Comparison of ENCODE assay signal across 8 cellular contexts in the genomic region with DNA sequence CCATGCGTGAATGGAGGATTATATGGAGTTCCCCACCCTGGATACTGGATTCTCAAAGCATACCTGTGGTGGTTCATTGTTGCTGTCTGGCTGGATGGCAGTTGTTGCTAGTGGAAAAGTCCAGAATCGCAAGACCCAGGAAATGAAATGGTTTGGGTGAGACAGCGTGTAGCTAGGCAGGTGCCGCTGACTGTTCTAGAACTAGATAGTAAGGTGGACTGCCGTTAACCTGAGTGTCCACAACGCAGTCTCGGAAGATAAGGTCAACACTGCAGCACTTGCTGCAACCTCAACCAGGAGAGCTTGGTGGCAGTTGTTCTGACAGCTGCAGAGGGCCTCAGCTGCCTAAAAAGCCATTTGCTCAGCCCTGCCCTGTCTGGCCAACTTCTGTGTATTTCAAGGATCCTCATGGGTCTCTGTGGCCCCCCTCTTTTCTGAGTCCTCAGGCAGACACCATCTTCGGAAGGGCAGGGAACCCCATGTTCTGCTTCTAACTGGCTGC. TPM values are rescaled to one million over a fixed set of nuclear protein-coding genes. Genes with fewer than 3 reads are reported as not detected.
DNase-seq lines count a peak whose midpoint lies in the region; ATAC-seq, FAIRE-seq and TF ChIP-seq lines count a peak whose summit lies in the region.

No MANE protein-coding gene starts in this region.

- POLR2A ChIA-PET in CD8-positive, alpha-beta memory T cell (lab: Charles Lee): interaction anchor here (1.9 kb wide), 1 partner anchor 17 kb away, joined by 8 read pairs; no protein-coding TSS in a partner anchor

- no peak for DNase-seq in CD8-positive, alpha-beta memory T cell
- DNase-seq in RPMI8226 (peak; percentile 59), esophagus squamous epithelium (lab: John Stamatoyannopoulos, UW) (no peak), progenitor cell of endocrine pancreas (ENCODE audit: low spot score, unreplicated experiment) (no peak), H54 (ENCODE audit: insufficient read length, low spot score) (no peak), RCC 7860 (ENCODE audit: low spot score) (no peak), H7 (no peak)

- H3K4me3 ChIP-seq in CD8-positive, alpha-beta memory T cell (ENCODE audit: low read length): no peak overlapping the region
- H3K4me3 ChIP-seq in esophagus squamous epithelium: no peak overlapping the region
- H3K4me3 ChIP-seq in H7 (ENCODE audit: insufficient read depth, low read depth, low read length): no peak overlapping the region

- peak overlapping the region in 6 of 7 donors; percentile 40 to 84 (median 73) for H3K4me3 Mint-ChIP-seq in CD8-positive, alpha-beta memory T cell
- H3K4me3 Mint-ChIP-seq in progenitor cell of endocrine pancreas (ENCODE audit: low read depth): no peak overlapping the region

- intact Hi-C loops in esophagus squamous epithelium (cut with DNase I): no loop called here

- H3K36me3 Mint-ChIP-seq in CD8-positive, alpha-beta memory T cell: no peaks in the 10 kb centered on the region
- no peaks in the 10 kb centered on the region for H3K36me3 Mint-ChIP-seq in progenitor cell of endocrine pancreas (ENCODE audit: insufficient read depth)

- TF ChIP-seq POLR2A in esophagus squamous epithelium (IDR thresholded peaks at IDR 0.05) (no peak), H54 (IDR thresholded peaks at IDR 0.05; ENCODE audit: low read depth, low read length) (no peak)

- no peak for ATAC-seq in GM18873 (IDR thresholded peaks at IDR 0.05; ENCODE audit: low FRiP score, unreplicated experiment)

- TF ChIP-seq CTCF in esophagus squamous epithelium (IDR thresholded peaks at IDR 0.05) (no peak), progenitor cell of endocrine pancreas (IDR thresholded peaks at IDR 0.05; ENCODE audit: unreplicated experiment) (no peak)

- H3K4me1 Mint-ChIP-seq in CD8-positive, alpha-beta memory T cell: peaks cover 49 to 77% (median 67%) of the 10 kb centered on the region in 3 donors
- H3K4me1 Mint-ChIP-seq in progenitor cell of endocrine pancreas (ENCODE audit: low read depth): peaks cover 52% of the 10 kb centered on the region

- H3K27me3 ChIP-seq in CD8-positive, alpha-beta memory T cell (ENCODE audit: insufficient read depth, low read length, poor library complexity, severe bottlenecking): no peaks in the 10 kb centered on the region
- H3K27me3 ChIP-seq in esophagus squamous epithelium (no peaks in the 10 kb centered on the region), H7 (ENCODE audit: control insufficient read depth, insufficient read depth, low read length) (no peaks in the 10 kb centered on the region)

- H3K9me3 ChIP-seq in CD8-positive, alpha-beta memory T cell (ENCODE audit: low read length): no peaks in the 10 kb centered on the region
- H3K9me3 ChIP-seq in esophagus squamous epithelium: no peaks in the 10 kb centered on the region

- FAIRE-seq in H54 (lab: Jason Lieb, UNC) (no peak), RCC 7860 (lab: Jason Lieb, UNC) (no peak)

- CTCF ChIA-PET in CD8-positive, alpha-beta memory T cell (lab: Charles Lee): interaction anchor here (1.1 to 2.1 kb wide), 7 partner anchors 9 to 135 kb away, joined by 3 to 9 read pairs (median 5); no protein-coding TSS in a partner anchor

- H3K27ac ChIP-seq in CD8-positive, alpha-beta memory T cell (ENCODE audit: low read depth, low read length): peak overlapping the region; percentile 68
- H3K27ac ChIP-seq in esophagus squamous epithelium: peak overlapping the region; percentile 86 to 100 (median 98)

- peaks cover 69% of the 10 kb centered on the region for H3K4me1 ChIP-seq in CD8-positive, alpha-beta memory T cell (ENCODE audit: insufficient read depth, low read length)
- peaks cover 75 to 82% (median 75%) of the 10 kb centered on the region in 3 donors for H3K4me1 ChIP-seq in esophagus squamous epithelium

- 71 to 82% methylated on average over 7 to 8 of the region's 8 CpGs for WGBS in esophagus squamous epithelium, 2 donors

- no peaks in the 10 kb centered on the region for H3K27me3 Mint-ChIP-seq in CD8-positive, alpha-beta memory T cell
- no peaks in the 10 kb centered on the region for H3K27me3 Mint-ChIP-seq in progenitor cell of endocrine pancreas

- H3K9me3 Mint-ChIP-seq in CD8-positive, alpha-beta memory T cell: no peaks in the 10 kb centered on the region
- no peaks in the 10 kb centered on the region for H3K9me3 Mint-ChIP-seq in progenitor cell of endocrine pancreas (ENCODE audit: low read depth)

- H3K36me3 ChIP-seq in CD8-positive, alpha-beta memory T cell (ENCODE audit: insufficient read depth, low read length): no peaks in the 10 kb centered on the region
- H3K36me3 ChIP-seq in esophagus squamous epithelium: no peaks in the 10 kb centered on the region
- no peaks in the 10 kb centered on the region for H3K36me3 ChIP-seq in H7 (replicated peaks; ENCODE audit: control insufficient read depth, insufficient read depth, low read length)

- peak overlapping the region; percentile 88 to 100 (median 91) for H3K27ac Mint-ChIP-seq in CD8-positive, alpha-beta memory T cell
- peak overlapping the region; percentile 14 for H3K27ac Mint-ChIP-seq in progenitor cell of endocrine pancreas

RNA-seq across cellular contexts. Expression of a gene that starts 15.5 kb away (rescaled TPM):
- total RNA-seq in CD8-positive, alpha-beta memory T cell: 10 to 100 TPM; 25.6 to 27.2 TPM
- polyA plus RNA-seq in CD8-positive, alpha-beta memory T cell: 3.7 TPM
- total RNA-seq in esophagus squamous epithelium (10 to 100 TPM; 15.8 to 28.8 (median 24.0) TPM), progenitor cell of endocrine pancreas (51.1 and 56.2 TPM in 2 replicates)
- 142 and 187 TPM in 2 replicates for total RNA-seq in H7 (2014; rRNA removed; shearing (Covaris generic))

RNA-seq across cellular contexts. Expression of a gene that starts 54.0 kb away (rescaled TPM):
- total RNA-seq in CD8-positive, alpha-beta memory T cell: 10 to 100 TPM; 10.5 to 12.7 TPM
- polyA plus RNA-seq in CD8-positive, alpha-beta memory T cell: 6.2 TPM
- 10 to 100 TPM; 17.1 to 38.3 (median 32.6) TPM for total RNA-seq in esophagus squamous epithelium
- 25.2 and 25.6 TPM in 2 replicates for total RNA-seq in progenitor cell of endocrine pancreas
- 18.7 and 22.3 TPM in 2 replicates for total RNA-seq in H7 (2014; rRNA removed; shearing (Covaris generic))
